In genomic region chr9:120915854-120916495, GRCh38 we compare ENCODE assay signal across 9 cellular contexts. TPM values are rescaled to one million over a fixed set of nuclear protein-coding genes. Genes with fewer than 3 reads are reported as not detected.
DNase-seq lines count a peak whose midpoint lies in the region; ATAC-seq, FAIRE-seq and TF ChIP-seq lines count a peak whose summit lies in the region.
"Had no signal": no experiment of that assay in that cellular context is flagged by ENCODE, and none has a peak within 500 bp of the region (broad histone marks: within the 10 kb centered on the region; RNA-seq: fewer than 3 reads in every experiment).

No MANE protein-coding gene starts in this region.

- H3K9me3 Mint-ChIP-seq in stimulated activated naive B cell treated with anti-CD40 and anti-IgM and Interleukin-4, amounts not matched to agents 10 μg/mL and 1 μg/mL and 100 μg/mL, for 72 hours, result peaks cover 0 to 2% of the 10 kb centered on the region in 2 donors
- no peaks in the 10 kb centered on the region for H3K9me3 Mint-ChIP-seq in type B pancreatic cell

- no peak overlapping the region for H3K27ac Mint-ChIP-seq in stimulated activated naive B cell treated with anti-CD40 and anti-IgM and Interleukin-4, amounts not matched to agents 10 μg/mL and 1 μg/mL and 100 μg/mL, for 72 hours
- no peak overlapping the region for H3K27ac Mint-ChIP-seq in type B pancreatic cell

- no peak overlapping the region for H3K9ac ChIP-seq in GM12878 (ENCODE audit: control insufficient read depth, insufficient read depth, low read length)

- no peak for TF ChIP-seq RAD21 in GM12878 (IDR thresholded peaks at IDR 0.05; ENCODE audit: insufficient read depth, low read depth, low read length)

- H3K79me2 ChIP-seq in GM12878 (ENCODE audit: control insufficient read depth, insufficient read depth, low read length), result peaks cover 56% of the 10 kb centered on the region

- no peaks in the 10 kb centered on the region for H3K27me3 Mint-ChIP-seq in stimulated activated naive B cell treated with anti-CD40 and anti-IgM and Interleukin-4, amounts not matched to agents 10 μg/mL and 1 μg/mL and 100 μg/mL, for 72 hours
- H3K27me3 Mint-ChIP-seq in type B pancreatic cell, result no peaks in the 10 kb centered on the region

- H3K27ac ChIP-seq in GM12878 (ENCODE audit: control insufficient read depth, insufficient read depth), result no peak overlapping the region

- no peaks in the 10 kb centered on the region for H4K20me1 ChIP-seq in GM12878 (ENCODE audit: control insufficient read depth, insufficient read depth)

- FAIRE-seq in GM12878 (lab: Jason Lieb, UNC), result no peak

- in situ Hi-C loops in SK-MEL-5 (cut with HindIII; ENCODE audit: low pct_unique_long_range_greater_than_20kb, low sequenced_read_pairs), result no loop called here
- in situ Hi-C loops in GM12878 (cut with MboI), result no loop called here

- intact Hi-C loops in GM12878 (cut with micrococcal nuclease; ENCODE audit: unreplicated experiment), result no loop called here

- H3K9me3 ChIP-seq in GM12878 (replicated peaks; ENCODE audit: control insufficient read depth, insufficient read depth, low read length), result peaks cover 2% of the 10 kb centered on the region; the same call in 1 of the 3 replicates

- peak overlapping the region in 1 of 2 donors; percentile 22 for H3K4me3 Mint-ChIP-seq in stimulated activated naive B cell treated with anti-CD40 and anti-IgM and Interleukin-4, amounts not matched to agents 10 μg/mL and 1 μg/mL and 100 μg/mL, for 72 hours
- H3K4me3 Mint-ChIP-seq in type B pancreatic cell, result no peak overlapping the region

- TF ChIP-seq EP300 in GM12878 (IDR thresholded peaks at IDR 0.05; ENCODE audit: borderline replicate concordance in 1 of 2, control insufficient read depth in 1 of 2, low read depth in 2 of 2, low read length in 2 of 2), result no peak

- POLR2A ChIA-PET in GM12878 (lab: Charles Lee), result interaction anchor here (0.6 to 11.5 kb wide), 9 partner anchors 9 to 29 kb away, joined by 3 to 224 read pairs (median 6); no protein-coding TSS in a partner anchor

- no peak overlapping the region for H3K4me2 ChIP-seq in GM12878 (ENCODE audit: control insufficient read depth, insufficient read depth)

- CTCF ChIA-PET in GM12878 (lab: Yijun Ruan, JAX), result interaction anchor here (0.6 to 3.4 kb wide), 11 partner anchors 9 to 162 kb away, joined by 3 to 19 read pairs (median 3); no protein-coding TSS in a partner anchor

- ATAC-seq in GM18867 (IDR thresholded peaks at IDR 0.05; ENCODE audit: unreplicated experiment) (peak; percentile 41), GM12878 (peak; percentile 13; the same call in 2 of the 3 replicates), HG03135 (IDR thresholded peaks at IDR 0.05; ENCODE audit: unreplicated experiment) (no peak)
- ATAC-seq in stimulated activated naive B cell treated with anti-CD40 and anti-IgM and Interleukin-4, amounts not matched to agents 10 μg/mL and 1 μg/mL and 100 μg/mL, for 72 hours (replicated peaks), result peak; percentile 41 to 54

- no peak overlapping the region for H3K4me3 ChIP-seq in GM12878

- DNase-seq in SK-MEL-5 (ENCODE audit: low read depth, low spot score) (peak; percentile 49), GM12878 (ENCODE audit: low read depth, low spot score) (no peak), NCI-H187 treated with DMSO at 0.1 percent for 48 hours (lab: John Stamatoyannopoulos, UW) (no peak), type B pancreatic cell (ENCODE audit: extremely low spot score, unreplicated experiment) (no peak), HPDE6-E6E7 (ENCODE audit: extremely low spot score) (no peak)
- DNase-seq in stimulated activated naive B cell treated with anti-CD40 and anti-IgM and Interleukin-4, amounts not matched to agents 10 μg/mL and 1 μg/mL and 100 μg/mL, for 72 hours, result no peak
- DNase-seq: cortex of kidney had no signal

- peaks cover 41 to 58% of the 10 kb centered on the region in 2 experiments for H3K36me3 ChIP-seq in GM12878 (ENCODE audit: control insufficient read depth in 2 of 2, insufficient read depth in 2 of 2, low read length in 1 of 2)

- peak; percentile 18; the same call in 1 of the 2 replicates for TF ChIP-seq POLR2A in GM12878 (IDR thresholded peaks at IDR 0.05; ENCODE audit: low read depth, low read length)

- RAD21 ChIA-PET in GM12878 (lab: Charles Lee; ENCODE audit: unreplicated experiment), result interaction anchor here (0.8 to 11.9 kb wide), 5 partner anchors 8 to 38 kb away, joined by 3 to 196 read pairs (median 3); partner anchors contain the start of gene PHF19

- WGBS in GM12878 (ENCODE audit: insufficient coverage, insufficient replicate concordance, low lambda C conversion rate, missing lambda C conversion rate), result 47% methylated on average over 5 of the region's 5 CpGs

- SMC1A ChIA-PET in GM12878 (lab: Charles Lee; ENCODE audit: uncharacterized antibody, unreplicated experiment), result interaction anchor here (0.8 to 26.1 kb wide), 8 partner anchors 9 to 260 kb away, joined by 3 to 522 read pairs (median 8); no protein-coding TSS in a partner anchor

- no peak overlapping the region for H2AFZ ChIP-seq in GM12878 (ENCODE audit: control insufficient read depth, low read depth, low read length)

- peaks cover 19% of the 10 kb centered on the region for H3K4me1 ChIP-seq in GM12878 (ENCODE audit: control insufficient read depth, insufficient read depth, low read length)

- no TSS peak for BruUV-seq in GM12878 (replicated peaks; lab: Mats Ljungman, UMichigan)

- TF ChIP-seq CTCF in GM12878 (IDR thresholded peaks at IDR 0.05 in 2 of 3, conservative IDR thresholded peaks at IDR 0.05 in 1 of 3; ENCODE audit: control insufficient read depth in 2 of 3, extremely low read depth in 1 of 3, insufficient read depth in 1 of 3, low read depth in 3 of 3, low read length in 3 of 3), result no peak
- no peak for TF ChIP-seq CTCF in type B pancreatic cell (conservative IDR thresholded peaks at IDR 0.05)

- H3K27me3 ChIP-seq in GM12878 (replicated peaks in 1 of 2; ENCODE audit: control insufficient read depth in 2 of 2, insufficient read depth in 2 of 2, low read length in 1 of 2), result no peaks in the 10 kb centered on the region

- peaks cover 78 to 90% of the 10 kb centered on the region in 2 donors for H3K36me3 Mint-ChIP-seq in stimulated activated naive B cell treated with anti-CD40 and anti-IgM and Interleukin-4, amounts not matched to agents 10 μg/mL and 1 μg/mL and 100 μg/mL, for 72 hours
- H3K36me3 Mint-ChIP-seq in type B pancreatic cell, result no peaks in the 10 kb centered on the region

- H3K4me1 Mint-ChIP-seq in stimulated activated naive B cell treated with anti-CD40 and anti-IgM and Interleukin-4, amounts not matched to agents 10 μg/mL and 1 μg/mL and 100 μg/mL, for 72 hours, result peaks cover 72 to 90% of the 10 kb centered on the region in 2 donors
- H3K4me1 Mint-ChIP-seq in type B pancreatic cell (ENCODE audit: unreplicated experiment), result peaks cover 15% of the 10 kb centered on the region

TF ChIP-seq in GM12878, 131 proteins besides CTCF, POLR2A, EP300 and RAD21 (continues in another document):
- TF ChIP-seq SIN3A (IDR thresholded peaks at IDR 0.05; ENCODE audit: low read depth, low read length) (no peak), NFIC (IDR thresholded peaks at IDR 0.05; ENCODE audit: low read depth, low read length) (no peak), PAX8 (IDR thresholded peaks at IDR 0.05) (no peak), ZSCAN29 (IDR thresholded peaks at IDR 0.05) (no peak), TBL1XR1 (IDR thresholded peaks at IDR 0.05; ENCODE audit: low read depth, low read length) (no peak)

RNA-seq across cellular contexts. Expression of gene TRAF1, which starts 10.6 kb away (rescaled TPM):
- 0.32 and 0.51 TPM in 2 replicates for total RNA-seq in SK-MEL-5 (2014; rRNA removed; shearing (Covaris generic))
- 0.80 and 0.83 TPM in 2 replicates for polyA plus RNA-seq in SK-MEL-5 (2015; cell fraction: cytosol; rRNA removed)
- 1.3 and 2.4 TPM in 2 replicates for polyA plus RNA-seq in SK-MEL-5 (2015; cell fraction: nucleus; rRNA removed)
- 317 and 349 TPM in 2 replicates for total RNA-seq in GM12878 (2013; cell fraction: nucleolus; rRNA removed)
- total RNA-seq in GM12878 (2014; rRNA removed) (144 and 153 TPM in 2 replicates), GM12878 (2014; rRNA removed; fragmentation: Illumina TruSeq; extraction: Trizol) (111 and 116 TPM in 2 replicates), GM12878 (2021) (163 and 164 TPM in 2 replicates), type B pancreatic cell (ENCODE audit: low replicate concordance) (1.9 and 3.1 TPM in 2 replicates)
- 44.2 TPM for polyA plus RNA-seq in GM12878 (2011; ENCODE audit: low read depth)
- polyA plus RNA-seq in GM12878 (2011; rRNA removed) (106 and 147 TPM in 2 replicates), GM12878 (2014; fragmentation: Illumina TruSeq; extraction: Trizol) (82.8 and 140 TPM in 2 replicates), GM12878 (2014; fragmentation: Nextera tagmentation; extraction: Ambion mirVana) (10 to 100 TPM; 13.8 to 16.6 TPM), GM12878 (2014; rRNA removed) (153 and 156 TPM in 2 replicates), GM12878 (2016; fragmentation: Nextera tagmentation; extraction: Ambion mirVana) (10 to 100 TPM; 69.6 to 79.5 TPM)
- polyA plus RNA-seq in GM12878 (2011; cell fraction: cytosol; rRNA removed), result 186 and 209 TPM in 2 replicates
- 205 and 241 TPM in 2 replicates for polyA plus RNA-seq in GM12878 (2011; cell fraction: nucleus; rRNA removed)
- polyA plus RNA-seq in GM12878 (2012), result 65.1 and 86.6 TPM in 2 replicates
- 194 and 283 TPM in 2 replicates for polyA minus RNA-seq in GM12878 (2011; rRNA and poly(A)+ RNA removed)
- polyA minus RNA-seq in GM12878 (2011; cell fraction: cytosol; rRNA and poly(A)+ RNA removed), result 61.2 and 66.6 TPM in 2 replicates
- polyA minus RNA-seq in GM12878 (2011; cell fraction: nucleus; rRNA and poly(A)+ RNA removed), result 99.3 and 141 TPM in 2 replicates

RNA-seq across cellular contexts. Expression of gene PHF19, which starts 39.0 kb away (rescaled TPM):
- total RNA-seq in SK-MEL-5 (2014; rRNA removed; shearing (Covaris generic)), result 19.0 and 23.9 TPM in 2 replicates
- polyA plus RNA-seq in SK-MEL-5 (2015; cell fraction: cytosol; rRNA removed), result 41.7 and 51.7 TPM in 2 replicates
- 36.1 and 85.7 TPM in 2 replicates for polyA plus RNA-seq in SK-MEL-5 (2015; cell fraction: nucleus; rRNA removed)
- total RNA-seq in GM12878 (2013; cell fraction: nucleolus; rRNA removed), result 127 and 130 TPM in 2 replicates
- total RNA-seq in GM12878 (2014; rRNA removed), result 74.9 and 81.1 TPM in 2 replicates
- total RNA-seq in GM12878 (2014; rRNA removed; fragmentation: Illumina TruSeq; extraction: Trizol), result 63.1 and 74.8 TPM in 2 replicates
- 116 and 133 TPM in 2 replicates for total RNA-seq in GM12878 (2021)
- 38.7 TPM for polyA plus RNA-seq in GM12878 (2011; ENCODE audit: low read depth)
- polyA plus RNA-seq in GM12878 (2011; rRNA removed), result 45.5 and 71.1 TPM in 2 replicates
- 118 and 119 TPM in 2 replicates for polyA plus RNA-seq in GM12878 (2011; cell fraction: cytosol; rRNA removed)
- polyA plus RNA-seq in GM12878 (2011; cell fraction: nucleus; rRNA removed), result 334 and 350 TPM in 2 replicates
- polyA plus RNA-seq in GM12878 (2012), result 63.6 and 78.6 TPM in 2 replicates
- 64.7 and 94.2 TPM in 2 replicates for polyA plus RNA-seq in GM12878 (2014; fragmentation: Illumina TruSeq; extraction: Trizol)
- polyA plus RNA-seq in GM12878 (2014; fragmentation: Nextera tagmentation; extraction: Ambion mirVana), result 10 to 100 TPM; 26.0 to 50.2 TPM
- 98.6 and 106 TPM in 2 replicates for polyA plus RNA-seq in GM12878 (2014; rRNA removed)
- polyA plus RNA-seq in GM12878 (2016; fragmentation: Nextera tagmentation; extraction: Ambion mirVana), result 100 to 1,000 TPM in 1 of 2 experiments, 10 to 100 TPM in 1; 97.9 to 113 TPM
- polyA minus RNA-seq in GM12878 (2011; rRNA and poly(A)+ RNA removed), result 85.9 and 103 TPM in 2 replicates
- polyA minus RNA-seq in GM12878 (2011; cell fraction: cytosol; rRNA and poly(A)+ RNA removed), result 31.7 and 47.3 TPM in 2 replicates
- polyA minus RNA-seq in GM12878 (2011; cell fraction: nucleus; rRNA and poly(A)+ RNA removed), result 69.5 and 128 TPM in 2 replicates
- total RNA-seq in type B pancreatic cell (ENCODE audit: low replicate concordance), result 31.0 and 39.6 TPM in 2 replicates

Comparison
In these comparisons a context has a peak if more than half of its experiments do, and no peak if none do; other contexts are left out.
1. RNA of gene TRAF1, which starts 10.6 kb away (total RNA-seq): 111 to 349 TPM in GM12878; 1.9 to 3.1 TPM in type B pancreatic cell and 0.32 to 0.51 TPM in SK-MEL-5; every median in the first group is over 10 times any median in the second.